In the genomic region with DNA sequence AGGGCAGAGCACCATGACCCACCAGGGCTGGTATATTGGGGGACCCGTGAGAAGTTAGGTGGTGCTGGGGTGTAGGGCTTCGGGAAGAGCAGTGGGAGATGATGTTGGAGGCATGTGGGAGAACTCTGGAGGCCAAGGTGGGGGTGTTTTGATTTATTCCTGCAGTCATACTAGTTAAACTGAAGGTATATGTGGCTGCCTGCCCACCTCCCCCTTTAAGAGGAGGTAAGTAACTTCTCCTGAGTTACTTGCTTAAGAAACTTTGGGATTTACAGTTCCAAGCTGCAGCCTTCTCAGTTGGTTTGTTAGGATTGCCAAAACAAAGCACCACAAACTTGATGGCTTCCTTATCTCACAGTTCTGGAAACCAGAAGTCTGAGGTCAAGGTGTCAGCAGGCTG, we compare ENCODE assay signal across 3 cellular contexts.
"Had no signal": no experiment of that assay in that cellular context is flagged by ENCODE, and none has a peak within 500 bp of the region (broad histone marks: within the 10 kb centered on the region; RNA-seq: fewer than 3 reads in every experiment).

No MANE protein-coding gene starts in this region.

- H3K4me3 ChIP-seq: GM12878 had no signal

- DNase-seq: GDM1, GF-D8 had no signal
